10 cellular contexts compared by ENCODE assay signal in the genomic region with DNA sequence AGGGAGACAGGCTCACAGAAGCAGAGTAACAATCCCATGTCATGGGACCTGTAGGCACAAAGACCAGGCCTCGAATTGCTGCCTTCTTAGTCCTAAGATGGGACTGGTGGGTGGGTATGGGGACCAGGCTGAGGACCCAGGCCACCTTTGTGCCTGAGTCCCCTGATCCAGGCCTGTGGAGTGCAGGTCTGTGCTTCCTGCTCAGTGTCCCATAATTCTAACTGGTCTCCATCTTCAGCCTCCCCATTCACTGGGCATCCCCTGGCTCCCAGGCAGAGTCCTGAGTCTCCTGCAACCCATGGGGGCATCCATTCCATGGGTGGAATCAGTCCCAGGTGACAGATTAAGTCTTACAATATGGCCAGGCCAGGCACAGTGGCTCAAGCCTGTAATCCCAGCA.
DNase-seq lines count a peak whose midpoint lies in the region; ATAC-seq and TF ChIP-seq lines count a peak whose summit lies in the region.
"Had no signal": no experiment of that assay in that cellular context is flagged by ENCODE, and none has a peak within 500 bp of the region (broad histone marks: within the 10 kb centered on the region; RNA-seq: fewer than 3 reads in every experiment).

No MANE protein-coding gene starts in this region.

- no peak overlapping the region for H3K27ac ChIP-seq in heart right ventricle
- no peak overlapping the region for H3K27ac ChIP-seq in breast epithelium
- no peak overlapping the region for H3K27ac ChIP-seq in PC-3 (ENCODE audit: low read length)

- 52 to 93% methylated on average over 1 of the region's 1 CpG for WGBS in heart right ventricle, 2 donors

- TF ChIP-seq CTCF in heart right ventricle (IDR thresholded peaks at IDR 0.05) (no peak), breast epithelium (IDR thresholded peaks at IDR 0.05) (no peak), PC-3 (conservative IDR thresholded peaks at IDR 0.05; ENCODE audit: low read depth, low read length) (no peak)

- peaks cover 35 to 40% of the 10 kb centered on the region in 2 donors for H3K4me1 Mint-ChIP-seq in effector memory CD8-positive, alpha-beta T cell (ENCODE audit: low read depth in 2 of 2)

- peak overlapping the region; percentile 51 to 71 for H3K27ac Mint-ChIP-seq in effector memory CD8-positive, alpha-beta T cell

- H3K9me3 Mint-ChIP-seq in effector memory CD8-positive, alpha-beta T cell: no peaks in the 10 kb centered on the region

- peak overlapping the region in 1 of 2 donors; percentile 6 for H3K4me3 Mint-ChIP-seq in effector memory CD8-positive, alpha-beta T cell

- no peaks in the 10 kb centered on the region for H3K79me2 ChIP-seq in PC-3 (ENCODE audit: low read length)

- intact Hi-C loops in left cardiac atrium (cut with DNase I): no loop called here
- intact Hi-C loops in heart right ventricle (cut with DNase I): loop anchor here in 1 of 10 donors (10.0 kb wide), 1 partner anchor 62 kb away; no protein-coding TSS in a partner anchor
- intact Hi-C loops in posterior vena cava (cut with DNase I): no loop called here
- intact Hi-C loops in breast epithelium (cut with DNase I; ENCODE audit: low total_unique reads): no loop called here
- intact Hi-C loops in PC-3 (cut with micrococcal nuclease): no loop called here

- H3K36me3 Mint-ChIP-seq in effector memory CD8-positive, alpha-beta T cell (ENCODE audit: insufficient read depth): peaks cover 9% of the 10 kb centered on the region

- no peak overlapping the region for H2AFZ ChIP-seq in PC-3 (ENCODE audit: low read length)

- TF ChIP-seq POLR2A in breast epithelium (IDR thresholded peaks at IDR 0.05): no peak

- H3K4me3 ChIP-seq in heart right ventricle (no peak overlapping the region), breast epithelium (no peak overlapping the region), PC-3 (ENCODE audit: low read length) (no peak overlapping the region)
- H3K4me3 ChIP-seq: A549 had no signal

- no peaks in the 10 kb centered on the region for H3F3A ChIP-seq in PC-3 (ENCODE audit: low read length, unreplicated experiment)

- DNase-seq in left cardiac atrium (peak; percentile 2), heart right ventricle (no peak), posterior vena cava (ENCODE audit: low spot score) (peak; percentile 24), breast epithelium (ENCODE audit: low spot score in 2 of 2) (no peak), PC-3 (no peak), NCI-H187 treated with DMSO at 0.1 percent for 48 hours (lab: John Stamatoyannopoulos, UW) (no peak)
- DNase-seq in effector memory CD8-positive, alpha-beta T cell: no peak
- DNase-seq: DND-41, NCI-H526 treated with DMSO at 0.1 percent for 48 hours had no signal

- ATAC-seq in left cardiac atrium (no peak), heart right ventricle (no peak), PC-3 (no peak)
- no peak for ATAC-seq in effector memory CD8-positive, alpha-beta T cell (replicated peaks)
- ATAC-seq: A549 had no signal

- CTCF ChIA-PET in PC-3 (lab: Charles Lee): no interaction called here

- no peaks in the 10 kb centered on the region for H4K20me1 ChIP-seq in PC-3 (ENCODE audit: low read length)

- H3K27me3 ChIP-seq in heart right ventricle: no peaks in the 10 kb centered on the region
- no peaks in the 10 kb centered on the region for H3K27me3 ChIP-seq in breast epithelium
- no peaks in the 10 kb centered on the region for H3K27me3 ChIP-seq in PC-3 (ENCODE audit: low read length)

- no peak overlapping the region for H3K4me2 ChIP-seq in PC-3 (ENCODE audit: low read length)
- H3K4me2 ChIP-seq: A549 had no signal

- no peak overlapping the region for H3K9ac ChIP-seq in PC-3 (ENCODE audit: low read length)

- H3K36me3 ChIP-seq in heart right ventricle (peaks cover 0 to 5% (median 0%) of the 10 kb centered on the region in 9 donors), breast epithelium (no peaks in the 10 kb centered on the region), PC-3 (ENCODE audit: low read depth, low read length) (no peaks in the 10 kb centered on the region)

- H3K9me2 ChIP-seq in PC-3 (replicated peaks; ENCODE audit: low read length): no peaks in the 10 kb centered on the region

- no TSS peak for BruUV-seq in PC-3 (replicated peaks; lab: Mats Ljungman, UMichigan)

- H3K4me1 ChIP-seq in heart right ventricle (peaks cover 0 to 22% (median 0%) of the 10 kb centered on the region in 9 donors), breast epithelium (no peaks in the 10 kb centered on the region), PC-3 (ENCODE audit: insufficient read depth, low read length) (no peaks in the 10 kb centered on the region)

- H3K9me3 ChIP-seq in heart right ventricle (peaks cover 0 to 12% (median 0%) of the 10 kb centered on the region in 11 donors), breast epithelium (peaks cover 0 to 4% of the 10 kb centered on the region in 2 donors), PC-3 (ENCODE audit: low read length) (no peaks in the 10 kb centered on the region)
- H3K9me3 ChIP-seq: A549 had no signal

- no peaks in the 10 kb centered on the region for H3K27me3 Mint-ChIP-seq in effector memory CD8-positive, alpha-beta T cell

- POLR2A ChIA-PET in PC-3 (lab: Charles Lee; ENCODE audit: unreplicated experiment): no interaction called here

Comparison
In these comparisons a context has a peak if more than half of its experiments do, and no peak if none do; other contexts are left out.
1. DNase-seq: peak in left cardiac atrium (single experiment) and posterior vena cava (single experiment); none in heart right ventricle (0 of 2), effector memory CD8-positive, alpha-beta T cell (0 of 3), breast epithelium (0 of 2), PC-3 (single experiment) and NCI-H187 treated with DMSO at 0.1 percent for 48 hours (single experiment).